Comparison of ENCODE assay signal across 27 cellular contexts in genomic region chr5:76251656-76252055, GRCh38.
"Had no signal": no experiment of that assay in that cellular context is flagged by ENCODE, and none has a peak within 500 bp of the region (broad histone marks: within the 10 kb centered on the region; RNA-seq: fewer than 3 reads in every experiment).

No MANE protein-coding gene starts in this region.

- H3K4me3 ChIP-seq: stomach, suprapubic skin, testis, thoracic aorta, thyroid gland, tibial artery, tibial nerve, transverse colon, upper lobe of left lung, upper lobe of right lung, uterus had no signal

- ATAC-seq: stimulated activated memory B cell treated with anti-CD40 and anti-IgM and Interleukin-4, amounts not matched to agents 10 μg/mL and 1 μg/mL and 100 μg/mL, for 72 hours; stimulated activated naive B cell treated with anti-CD40 and anti-IgM and Interleukin-4, amounts not matched to agents 10 μg/mL and 1 μg/mL and 100 μg/mL, for 72 hours; stimulated activated naive CD8-positive, alpha-beta T cell treated with anti-CD3 and anti-CD28 coated beads, Interleukin-15, amount 100 ng/mL, for 72 hours; stimulated activated naive CD8-positive, alpha-beta T cell treated with anti-CD3 and anti-CD28 coated beads, Interleukin-15, Interleukin-2, amounts not matched to agents 100 U/mL and 50 U/mL, for 24 hours; upper lobe of right lung had no signal

- H3K36me3 ChIP-seq: stomach, suprapubic skin, thoracic aorta, thyroid gland, tibial artery, tibial nerve, transverse colon, upper lobe of left lung, upper lobe of right lung, uterus had no signal

- H3K27ac Mint-ChIP-seq: stimulated activated effector memory CD8-positive, alpha-beta T cell treated with anti-CD3 and anti-CD28 coated beads, Interleukin-12 subunit alpha, Interleukin-12 subunit beta, amount 100 ng/mL, for 72 hours; stimulated activated memory B cell treated with anti-CD40 and anti-IgM and Interleukin-4, amounts not matched to agents 10 μg/mL and 1 μg/mL and 100 μg/mL, for 72 hours; stimulated activated naive B cell treated with anti-CD40 and anti-IgM and Interleukin-4, amounts not matched to agents 10 μg/mL and 1 μg/mL and 100 μg/mL, for 72 hours; stimulated activated naive CD8-positive, alpha-beta T cell treated with anti-CD3 and anti-CD28 coated beads, Interleukin-15, amount 100 ng/mL, for 72 hours; stimulated activated naive CD8-positive, alpha-beta T cell treated with anti-CD3 and anti-CD28 coated beads, Interleukin-15, Interleukin-2, amounts not matched to agents 100 ng/mL and 50 ng/mL, for 24 hours; type B pancreatic cell had no signal

- H3K4me1 ChIP-seq: tibial artery, uterus had no signal

- H3K36me3 Mint-ChIP-seq: stimulated activated effector memory CD8-positive, alpha-beta T cell treated with anti-CD3 and anti-CD28 coated beads, Interleukin-12 subunit alpha, Interleukin-12 subunit beta, amount 100 ng/mL, for 72 hours; stimulated activated memory B cell treated with anti-CD40 and anti-IgM and Interleukin-4, amounts not matched to agents 10 μg/mL and 1 μg/mL and 100 μg/mL, for 72 hours; stimulated activated naive B cell treated with anti-CD40 and anti-IgM and Interleukin-4, amounts not matched to agents 10 μg/mL and 1 μg/mL and 100 μg/mL, for 72 hours; type B pancreatic cell had no signal

- H3K9me3 ChIP-seq: stomach, suprapubic skin, testis, thoracic aorta, thyroid gland, tibial artery, tibial nerve, transverse colon, upper lobe of left lung, upper lobe of right lung, uterus had no signal

- H3K27ac ChIP-seq: stomach, suprapubic skin, testis, thoracic aorta, thyroid gland, tibial artery, tibial nerve, transverse colon, upper lobe of left lung, upper lobe of right lung, uterus had no signal

- DNase-seq: stimulated activated CD4-positive, alpha-beta T cell treated with anti-CD3 and anti-CD28 coated beads, Interleukin-2, amount 100 ng/mL, for 48 hours; stimulated activated CD4-positive, alpha-beta T cell treated with anti-CD3 and anti-CD28 coated beads, Interleukin-4, amount 100 ng/mL, for 1 hour; stimulated activated CD4-positive, alpha-beta T cell treated with anti-CD3 and anti-CD28 coated beads, Interleukin-4, amount 100 ng/mL, for 24 hours; stimulated activated CD4-positive, alpha-beta T cell treated with anti-CD3 and anti-CD28 coated beads, Interleukin-4, amount 100 ng/mL, for 4 hours; stimulated activated CD8-positive, alpha-beta memory T cell treated with anti-CD3 and anti-CD28 coated beads, Interleukin-4, amount 100 ng/mL, for 48 hours; stimulated activated naive B cell treated with anti-CD40 and anti-IgM and Interleukin-4, amounts not matched to agents 10 μg/mL and 1 μg/mL and 100 μg/mL, for 72 hours; stimulated activated naive CD4-positive, alpha-beta T cell; stimulated activated naive CD4-positive, alpha-beta T cell treated with Interleukin-2 at 50 U/mL for 16 hours; stimulated activated naive CD8-positive, alpha-beta T cell treated with anti-CD3 and anti-CD28 coated beads, Interleukin-15, amount 100 ng/mL, for 72 hours; stimulated activated naive CD8-positive, alpha-beta T cell treated with anti-CD3 and anti-CD28 coated beads, Interleukin-15, Interleukin-2, amounts not matched to agents 100 U/mL and 50 U/mL, for 24 hours; stomach; substantia nigra; testis; thyroid gland; tibial artery; transverse colon; trophoblast cell; upper lobe of left lung; upper lobe of right lung; uterus had no signal

- H3K9me3 Mint-ChIP-seq: stimulated activated effector memory CD8-positive, alpha-beta T cell treated with anti-CD3 and anti-CD28 coated beads, Interleukin-12 subunit alpha, Interleukin-12 subunit beta, amount 100 ng/mL, for 72 hours; stimulated activated memory B cell treated with anti-CD40 and anti-IgM and Interleukin-4, amounts not matched to agents 10 μg/mL and 1 μg/mL and 100 μg/mL, for 72 hours; stimulated activated naive B cell treated with anti-CD40 and anti-IgM and Interleukin-4, amounts not matched to agents 10 μg/mL and 1 μg/mL and 100 μg/mL, for 72 hours; stimulated activated naive CD8-positive, alpha-beta T cell treated with anti-CD3 and anti-CD28 coated beads, Interleukin-15, amount 100 ng/mL, for 72 hours; stimulated activated naive CD8-positive, alpha-beta T cell treated with anti-CD3 and anti-CD28 coated beads, Interleukin-15, Interleukin-2, amounts not matched to agents 100 ng/mL and 50 ng/mL, for 24 hours; type B pancreatic cell had no signal

- H3K27me3 ChIP-seq: suprapubic skin, testis, thyroid gland, tibial artery, tibial nerve, transverse colon, upper lobe of left lung, upper lobe of right lung, uterus had no signal

- H3K4me1 Mint-ChIP-seq: stimulated activated effector memory CD8-positive, alpha-beta T cell treated with anti-CD3 and anti-CD28 coated beads, Interleukin-12 subunit alpha, Interleukin-12 subunit beta, amount 100 ng/mL, for 72 hours; stimulated activated memory B cell treated with anti-CD40 and anti-IgM and Interleukin-4, amounts not matched to agents 10 μg/mL and 1 μg/mL and 100 μg/mL, for 72 hours; stimulated activated naive B cell treated with anti-CD40 and anti-IgM and Interleukin-4, amounts not matched to agents 10 μg/mL and 1 μg/mL and 100 μg/mL, for 72 hours; stimulated activated naive CD8-positive, alpha-beta T cell treated with anti-CD3 and anti-CD28 coated beads, Interleukin-15, amount 100 ng/mL, for 72 hours had no signal

- H3K4me3 Mint-ChIP-seq: stimulated activated effector memory CD8-positive, alpha-beta T cell treated with anti-CD3 and anti-CD28 coated beads, Interleukin-12 subunit alpha, Interleukin-12 subunit beta, amount 100 ng/mL, for 72 hours; stimulated activated memory B cell treated with anti-CD40 and anti-IgM and Interleukin-4, amounts not matched to agents 10 μg/mL and 1 μg/mL and 100 μg/mL, for 72 hours; stimulated activated naive B cell treated with anti-CD40 and anti-IgM and Interleukin-4, amounts not matched to agents 10 μg/mL and 1 μg/mL and 100 μg/mL, for 72 hours; stimulated activated naive CD8-positive, alpha-beta T cell treated with anti-CD3 and anti-CD28 coated beads, Interleukin-15, amount 100 ng/mL, for 72 hours; stimulated activated naive CD8-positive, alpha-beta T cell treated with anti-CD3 and anti-CD28 coated beads, Interleukin-15, Interleukin-2, amounts not matched to agents 100 ng/mL and 50 ng/mL, for 24 hours; type B pancreatic cell had no signal
